ENCODE assay signal across 8 cellular contexts in the genomic region with DNA sequence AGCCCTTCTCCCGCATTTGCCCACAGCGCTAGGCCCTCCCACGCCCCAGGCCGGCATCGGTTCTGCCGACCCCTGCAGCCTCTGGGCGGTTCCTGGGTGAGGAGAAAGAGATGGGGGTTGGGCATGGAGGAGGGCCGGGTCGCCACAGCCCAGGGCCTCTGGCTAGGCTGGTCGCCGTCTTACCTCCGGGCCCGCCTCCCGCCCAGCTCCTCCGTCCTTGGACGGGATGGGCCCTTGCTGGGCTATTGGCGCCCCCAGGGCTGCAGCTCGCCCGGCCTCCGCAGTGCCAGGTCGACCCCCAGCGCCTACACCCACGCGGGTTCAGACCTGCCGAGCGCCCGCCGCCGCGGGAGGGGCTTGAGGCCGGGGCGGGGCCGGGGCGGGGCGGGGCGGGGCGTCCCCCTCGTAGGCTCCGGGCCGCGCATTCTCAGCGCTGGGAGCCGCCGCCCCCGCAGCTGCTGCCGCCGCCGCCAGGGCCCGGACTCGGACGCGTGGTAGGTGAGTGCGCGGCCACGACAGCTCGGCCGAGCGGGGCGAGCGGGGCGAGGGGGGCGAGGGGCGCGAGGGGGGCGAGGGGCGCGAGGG. TPM values are rescaled to one million over a fixed set of nuclear protein-coding genes. Genes with fewer than 3 reads are reported as not detected.
A peak's percentile ranks its signal among the peaks of the same experiment; 100 is the strongest.
DNase-seq lines count a peak whose midpoint lies in the region; ATAC-seq and TF ChIP-seq lines count a peak whose summit lies in the region.

A gene (plus strand): TSS at position 424 of the 585 bp plus-strand sequence. CDS start 3,118 bp downstream, outside the sequence.

- peak; percentile 54 to 72 (median 60) for ATAC-seq in natural killer cell

- H3K9ac ChIP-seq in fibroblast of lung (ENCODE audit: insufficient read depth, low read length) = peak within 1 kb of the TSS; percentile 74

- TF ChIP-seq CTCF in GM20000 (IDR thresholded peaks at IDR 0.05; ENCODE audit: extremely low read depth, missing control alignments) (no peak), fibroblast of lung (conservative IDR thresholded peaks at IDR 0.05 in 1 of 2, IDR thresholded peaks at IDR 0.05 in 1 of 2; ENCODE audit: low read depth in 1 of 2, low read length in 2 of 2) (no peak), natural killer cell (IDR thresholded peaks at IDR 0.05) (no peak)

- H3K36me3 ChIP-seq in CD8-positive, alpha-beta memory T cell (ENCODE audit: insufficient read depth, low read length) = no peaks in the 10 kb centered on the region
- peaks cover 17% of the 10 kb centered on the region for H3K36me3 ChIP-seq in fibroblast of lung (ENCODE audit: control insufficient read depth, insufficient read depth, low read length)

- H3K27ac Mint-ChIP-seq in CD8-positive, alpha-beta memory T cell = peak within 1 kb of the TSS in 3 of 8 donors; percentile 52 to 84 (median 66)
- peak within 1 kb of the TSS in 1 of 2 donors; percentile 48 for H3K27ac Mint-ChIP-seq in natural killer cell

- H3K9me3 Mint-ChIP-seq in CD8-positive, alpha-beta memory T cell = no peaks in the 10 kb centered on the region
- no peaks in the 10 kb centered on the region for H3K9me3 Mint-ChIP-seq in natural killer cell

- peak within 1 kb of the TSS; percentile 59 for H3K27ac ChIP-seq in CD8-positive, alpha-beta memory T cell (ENCODE audit: low read depth, low read length)
- peak within 1 kb of the TSS; percentile 85 for H3K27ac ChIP-seq in fibroblast of lung (ENCODE audit: insufficient read depth, low read length)

- peaks cover 0 to 5% (median 0%) of the 10 kb centered on the region in 3 donors for H3K36me3 Mint-ChIP-seq in CD8-positive, alpha-beta memory T cell
- no peaks in the 10 kb centered on the region for H3K36me3 Mint-ChIP-seq in natural killer cell

- intact Hi-C loops in natural killer cell (cut with micrococcal nuclease) = no loop called here

- peaks cover 36% of the 10 kb centered on the region for H3K79me2 ChIP-seq in fibroblast of lung (ENCODE audit: control insufficient read depth, insufficient read depth, low read length)

- DNase-seq in CD8-positive, alpha-beta memory T cell = peak in 3 of 5 donors; percentile 44 to 63 (median 44)
- DNase-seq in GM20000 (ENCODE audit: low spot score) (peak; percentile 94), NCI-H2227 (lab: John Stamatoyannopoulos, UW; ENCODE audit: unreplicated experiment) (peak; percentile 86), fibroblast of lung (ENCODE audit: low read depth in 2 of 2) (peak in 1 of 2 donors; percentile 65), natural killer cell (no peak), NK-92 (lab: John Stamatoyannopoulos, UW; ENCODE audit: unreplicated experiment) (no peak), globus pallidus (ENCODE audit: low spot score) (no peak)
- DNase-seq in activated T-cell treated with anti-CD3 and anti-CD28 coated beads, Interleukin-2, amount 50 U/mL, for 1 hour = peak; percentile 60

- H3K4me2 ChIP-seq in fibroblast of lung (ENCODE audit: extremely low read depth, insufficient read depth, low read length) = peak within 1 kb of the TSS; percentile 93

- H3K27me3 Mint-ChIP-seq in CD8-positive, alpha-beta memory T cell = peaks cover 3 to 17% of the 10 kb centered on the region in 2 donors
- H3K27me3 Mint-ChIP-seq in natural killer cell (ENCODE audit: low read depth in 2 of 2) = peaks cover 8 to 32% of the 10 kb centered on the region in 2 donors

- H3K4me3 ChIP-seq in CD8-positive, alpha-beta memory T cell (ENCODE audit: low read length) = peak within 1 kb of the TSS; percentile 34
- H3K4me3 ChIP-seq in fibroblast of lung (replicated peaks in 1 of 4; ENCODE audit: control extremely low read depth in 1 of 4, insufficient read depth in 1 of 4, low read depth in 3 of 4, low read length in 4 of 4) = peak within 1 kb of the TSS; percentile 75 to 83 (median 78)

- H3K4me1 ChIP-seq in CD8-positive, alpha-beta memory T cell (ENCODE audit: insufficient read depth, low read length) = peaks cover 40% of the 10 kb centered on the region
- H3K4me1 ChIP-seq in fibroblast of lung (ENCODE audit: control insufficient read depth, extremely low read depth, insufficient read depth, low read length) = peaks cover 35% of the 10 kb centered on the region

- peak within 1 kb of the TSS; percentile 63 to 87 (median 72) for H3K4me3 Mint-ChIP-seq in CD8-positive, alpha-beta memory T cell
- peak within 1 kb of the TSS; percentile 81 for H3K4me3 Mint-ChIP-seq in natural killer cell

- no peak within 1 kb of the TSS for H2AFZ ChIP-seq in fibroblast of lung (ENCODE audit: low read length)

- POLR2A ChIA-PET in CD8-positive, alpha-beta memory T cell (lab: Charles Lee) = interaction anchor here (0.5 to 3.3 kb wide), 5 partner anchors 10 to 137 kb away, joined by 3 to 16 read pairs (median 5); a partner anchor contains a TSS

- CTCF ChIA-PET in CD8-positive, alpha-beta memory T cell (lab: Charles Lee) = interaction anchor here (0.7 to 1.3 kb wide), 3 partner anchors 10 to 16 kb away, joined by 3 to 6 read pairs (median 4); a partner anchor contains a TSS

- peaks cover 18% of the 10 kb centered on the region for H3K27me3 ChIP-seq in CD8-positive, alpha-beta memory T cell (ENCODE audit: insufficient read depth, low read length, poor library complexity, severe bottlenecking)
- H3K27me3 ChIP-seq in fibroblast of lung (ENCODE audit: control insufficient read depth, insufficient read depth, low read length) = no peaks in the 10 kb centered on the region

- H3K4me1 Mint-ChIP-seq in CD8-positive, alpha-beta memory T cell = peaks cover 0 to 61% (median 12%) of the 10 kb centered on the region in 3 donors
- H3K4me1 Mint-ChIP-seq in natural killer cell = peaks cover 4 to 41% of the 10 kb centered on the region in 2 donors

- H4K20me1 ChIP-seq in fibroblast of lung (ENCODE audit: control insufficient read depth, extremely low read depth, insufficient read depth, low read length) = no peaks in the 10 kb centered on the region

- H3K9me3 ChIP-seq in CD8-positive, alpha-beta memory T cell (ENCODE audit: low read length) = no peaks in the 10 kb centered on the region
- H3K9me3 ChIP-seq in fibroblast of lung (ENCODE audit: control insufficient read depth, insufficient read depth, low read depth, low read length) = no peaks in the 10 kb centered on the region

RNA-seq across cellular contexts. Expression of the gene that starts here (rescaled TPM):
- 10 to 100 TPM; 61.2 to 65.5 TPM for total RNA-seq in CD8-positive, alpha-beta memory T cell
- 19.6 TPM for polyA plus RNA-seq in CD8-positive, alpha-beta memory T cell
- 408 and 547 TPM in 2 replicates for total RNA-seq in fibroblast of lung
- polyA plus RNA-seq in fibroblast of lung = 711 and 748 TPM in 2 replicates
- 822 and 945 TPM in 2 replicates for polyA plus RNA-seq in fibroblast of lung (2012)
- 953 and 983 TPM in 2 replicates for polyA minus RNA-seq in fibroblast of lung (ENCODE audit: low replicate concordance)
- total RNA-seq in natural killer cell = 10 to 100 TPM; 40.9 to 68.3 (median 52.9) TPM

Comparison
In these comparisons a context has a peak if more than half of its experiments do, and no peak if none do; other contexts are left out.
1. RNA of the gene that starts here (polyA plus RNA-seq): 711 to 945 TPM in fibroblast of lung; 19.6 TPM in CD8-positive, alpha-beta memory T cell (single experiment); every median in the first group is over 10 times any median in the second.
2. DNase-seq: peak in CD8-positive, alpha-beta memory T cell (3 of 5), GM20000 (single experiment), NCI-H2227 (single experiment) and activated T-cell treated with anti-CD3 and anti-CD28 coated beads, Interleukin-2, amount 50 U/mL, for 1 hour (single experiment); none in natural killer cell (single experiment), NK-92 (single experiment) and globus pallidus (single experiment).